ENCODE assay signal across 10 cellular contexts in the genomic region with DNA sequence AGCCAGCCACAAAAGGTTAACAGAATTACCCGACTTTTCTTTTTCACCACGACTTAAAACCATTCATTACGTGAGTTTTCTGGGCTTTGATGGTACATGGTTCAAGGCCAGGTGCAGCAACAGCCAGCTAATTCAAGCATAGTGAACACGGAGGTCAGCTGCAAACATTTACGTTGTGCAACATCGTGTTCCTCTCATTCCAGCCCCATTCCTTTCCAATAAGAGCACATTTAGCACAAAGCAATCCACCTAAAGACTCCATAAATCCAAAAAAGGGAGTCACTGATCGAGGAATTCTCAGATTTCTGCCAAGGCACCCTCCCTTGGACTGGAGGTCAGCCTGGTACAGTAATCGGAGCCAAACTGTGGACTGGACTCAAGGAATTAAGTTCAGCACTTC. TPM values are rescaled to one million over a fixed set of nuclear protein-coding genes. Genes with fewer than 3 reads are reported as not detected.
DNase-seq lines count a peak whose midpoint lies in the region; ATAC-seq and TF ChIP-seq lines count a peak whose summit lies in the region.
"Had no signal": no experiment of that assay in that cellular context is flagged by ENCODE, and none has a peak within 500 bp of the region (broad histone marks: within the 10 kb centered on the region; RNA-seq: fewer than 3 reads in every experiment).

No MANE protein-coding gene starts in this region.

- peaks cover 76% of the 10 kb centered on the region for H3K79me2 ChIP-seq in osteoblast (ENCODE audit: insufficient read depth, low read length)

- peak overlapping the region; percentile 76 for H3K4me2 ChIP-seq in osteoblast (ENCODE audit: insufficient read depth, low read length)

- peak; percentile 94 for DNase-seq in EH (ENCODE audit: low read depth)
- DNase-seq in MG63 = peak; percentile 89
- DNase-seq in epithelial cell of esophagus (ENCODE audit: low read depth) = peak; percentile 49
- no peak for DNase-seq in osteoblast (ENCODE audit: insufficient read length, low spot score, missing footprints)
- no peak for DNase-seq in NOMO-1 treated with DMSO at 0.1 percent for 48 hours (lab: John Stamatoyannopoulos, UW; ENCODE audit: unreplicated experiment)
- DNase-seq: amygdala, NCI-H82 had no signal

- H4K20me1 ChIP-seq in osteoblast (ENCODE audit: insufficient read depth, low read length) = no peaks in the 10 kb centered on the region

- peaks cover 87% of the 10 kb centered on the region for H3K4me1 ChIP-seq in osteoblast (ENCODE audit: insufficient read depth, low read length)

- H2AFZ ChIP-seq in osteoblast (ENCODE audit: low read length) = no peak overlapping the region

- H3K27me3 ChIP-seq in MG63 = no peaks in the 10 kb centered on the region
- no peaks in the 10 kb centered on the region for H3K27me3 ChIP-seq in osteoblast (ENCODE audit: insufficient read depth, low read length)

- peak overlapping the region; percentile 73 for H3K27ac ChIP-seq in osteoblast (ENCODE audit: low read depth, low read length)

- TF ChIP-seq CTCF in epithelial cell of esophagus (IDR thresholded peaks at IDR 0.05; ENCODE audit: insufficient read depth, low read depth, low read length, missing control alignments) = no peak
- no peak for TF ChIP-seq CTCF in osteoblast (IDR thresholded peaks at IDR 0.05; ENCODE audit: extremely low read depth, low read depth, low read length)

- no peak for ATAC-seq in HG03025 (IDR thresholded peaks at IDR 0.05; ENCODE audit: low FRiP score, unreplicated experiment)
- no peak for ATAC-seq in HG02588 (IDR thresholded peaks at IDR 0.05; ENCODE audit: unreplicated experiment)
- no peak for ATAC-seq in HG03460 (IDR thresholded peaks at IDR 0.05; ENCODE audit: unreplicated experiment)

- H3K36me3 ChIP-seq in MG63 (peaks cover 30% of the 10 kb centered on the region), osteoblast (ENCODE audit: insufficient read depth, low read length) (peaks cover 16% of the 10 kb centered on the region)

- H3K4me3 ChIP-seq in MG63 = 0 out of 2 replicates have a peak overlapping the region, but pooled peaks have one; percentile 2
- H3K4me3 ChIP-seq in epithelial cell of esophagus (ENCODE audit: low read length) = no peak overlapping the region
- H3K4me3 ChIP-seq in osteoblast (ENCODE audit: insufficient read depth, low read length) = peak overlapping the region; percentile 27

- H3K9me3 ChIP-seq in MG63 (peaks cover 16% of the 10 kb centered on the region), osteoblast (ENCODE audit: low read depth, low read length) (no peaks in the 10 kb centered on the region)

RNA-seq across cellular contexts. Expression of a gene that starts 14.4 kb away (rescaled TPM):
- total RNA-seq in MG63 (2014; rRNA removed; shearing (Covaris generic); ENCODE audit: low replicate concordance) = 92.2 and 116 TPM in 2 replicates
- 150 and 182 TPM in 2 replicates for total RNA-seq in osteoblast

Comparison
In these comparisons a context has a peak if more than half of its experiments do, and no peak if none do; other contexts are left out.
1. DNase-seq: peak in EH (single experiment), MG63 (single experiment) and epithelial cell of esophagus (single experiment); none in osteoblast (single experiment) and NOMO-1 treated with DMSO at 0.1 percent for 48 hours (single experiment).